ENCODE assay signal across 1 cellular context in the genomic region with DNA sequence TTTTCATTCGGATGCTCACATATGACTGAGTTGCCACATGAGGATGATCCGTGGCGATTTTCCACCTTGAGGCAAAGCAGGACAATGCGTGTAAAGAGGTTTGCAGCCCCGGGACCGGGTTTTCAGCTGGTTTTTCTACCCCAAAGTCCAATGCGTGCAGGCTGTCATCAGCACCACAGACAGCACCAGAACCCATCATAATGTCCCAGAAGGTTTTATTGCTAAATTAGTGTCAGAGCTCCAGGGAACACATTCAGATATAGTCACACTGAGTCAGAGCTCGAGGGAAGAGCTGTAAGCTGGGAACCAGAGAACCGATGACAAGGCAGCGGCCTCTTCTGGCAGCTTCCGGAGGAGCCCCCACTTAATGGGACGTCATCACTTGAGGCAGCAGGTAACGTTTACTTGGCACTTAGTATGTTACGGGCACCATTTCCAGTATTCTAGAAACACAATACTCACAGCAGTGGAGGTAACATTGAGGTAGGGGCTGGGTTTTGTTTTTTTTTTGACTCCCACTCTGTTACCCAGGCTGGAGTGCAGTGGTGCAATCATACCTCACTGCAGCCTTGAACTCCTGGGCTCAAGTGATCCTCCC.
A peak's percentile ranks its signal among the peaks of the same experiment; 100 is the strongest.
TF ChIP-seq lines count a peak whose summit lies in the region.

No MANE protein-coding gene starts in this region.

TF ChIP-seq in K562, 482 proteins besides CTCF, POLR2A, EP300 and RAD21:
- TF ChIP-seq SAP30 (IDR thresholded peaks at IDR 0.05; ENCODE audit: borderline replicate concordance, insufficient read depth, low read depth, low read length, poor library complexity, severe bottlenecking) = no peak
- no peak for TF ChIP-seq ATF1 (CRISPR knock-in tag; IDR thresholded peaks at IDR 0.05)
- 0 out of 2 replicates have a peak, but pooled peaks have one; percentile 28 for TF ChIP-seq ATF1 (tag; IDR thresholded peaks at IDR 0.05)
- TF ChIP-seq CREM (IDR thresholded peaks at IDR 0.05; ENCODE audit: low read depth) = peak; percentile 64
- TF ChIP-seq ETV1 (tag; conservative IDR thresholded peaks at IDR 0.05; ENCODE audit: low read depth) = 0 out of 2 replicates have a peak, but pooled peaks have one; percentile 8
- TF ChIP-seq LEF1 (IDR thresholded peaks at IDR 0.05) = no peak
TF ChIP-seq in K562: peak in this region for 3.
